Comparison of ENCODE assay signal across 9 cellular contexts in genomic region chr6:42891199-42891722, GRCh38. TPM values are rescaled to one million over a fixed set of nuclear protein-coding genes. Genes with fewer than 3 reads are reported as not detected.
A peak's percentile ranks its signal among the peaks of the same experiment; 100 is the strongest.
DNase-seq lines count a peak whose midpoint lies in the region; FAIRE-seq and TF ChIP-seq lines count a peak whose summit lies in the region.
"Had no signal": no experiment of that assay in that cellular context is flagged by ENCODE, and none has a peak within 500 bp of the region (broad histone marks: within the 10 kb centered on the region; RNA-seq: fewer than 3 reads in every experiment).

No MANE protein-coding gene starts in this region.

- DNase-seq in SK-N-MC (ENCODE audit: low read depth, low spot score), result no peak
- DNase-seq in fibroblast of mammary gland (ENCODE audit: low read depth), result no peak
- DNase-seq in progenitor cell of endocrine pancreas (ENCODE audit: low spot score, unreplicated experiment), result no peak
- no peak for DNase-seq in kidney tubule cell (ENCODE audit: low spot score)
- DNase-seq in D721Med (ENCODE audit: insufficient read length, low spot score), result no peak
- no peak for DNase-seq in NCI-H2171 treated with DMSO at 0.1 percent for 48 hours (lab: John Stamatoyannopoulos, UW)
- no peak for DNase-seq in NCI-H510A treated with DMSO at 0.1 percent for 48 hours (lab: John Stamatoyannopoulos, UW)

- H3K36me3 ChIP-seq in DOHH2 (ENCODE audit: control insufficient read depth, low read length) (peaks cover 14% of the 10 kb centered on the region), SK-N-MC (ENCODE audit: insufficient read depth, low read length) (peaks cover under 1% of the 10 kb centered on the region; the same call in 1 of the 2 replicates)

- no peaks in the 10 kb centered on the region for H3K9me3 ChIP-seq in DOHH2 (ENCODE audit: control insufficient read depth, insufficient read depth, low read length)
- H3K9me3 ChIP-seq in SK-N-MC (ENCODE audit: low read depth, low read length), result no peaks in the 10 kb centered on the region

- 0 out of 2 replicates have a peak, but pooled peaks cover 3% of the 10 kb centered on the region for H3K79me2 ChIP-seq in DOHH2 (ENCODE audit: control insufficient read depth, low read length)

- peaks cover 17% of the 10 kb centered on the region for H3K4me1 Mint-ChIP-seq in progenitor cell of endocrine pancreas (ENCODE audit: low read depth)

- H3K27ac ChIP-seq in DOHH2 (ENCODE audit: low read depth, low read length) (peak overlapping the region; percentile 79), SK-N-MC (no peak overlapping the region)

- peak overlapping the region; percentile 83 for H3K4me2 ChIP-seq in DOHH2 (ENCODE audit: low read length)

- peaks cover 1% of the 10 kb centered on the region for H3K36me3 Mint-ChIP-seq in progenitor cell of endocrine pancreas (ENCODE audit: insufficient read depth)

- H4K20me1 ChIP-seq in DOHH2 (ENCODE audit: control insufficient read depth, insufficient read depth, low read depth, low read length), result no peaks in the 10 kb centered on the region

- peaks cover 21% of the 10 kb centered on the region for H3F3A ChIP-seq in DOHH2 (ENCODE audit: control insufficient read depth, insufficient read depth)

- TF ChIP-seq CTCF in DOHH2 (IDR thresholded peaks at IDR 0.05; ENCODE audit: low read depth, low read length, poor library complexity, severe bottlenecking) (no peak), fibroblast of mammary gland (conservative IDR thresholded peaks at IDR 0.05; ENCODE audit: control insufficient read depth, insufficient read depth, low read depth, low read length) (no peak), progenitor cell of endocrine pancreas (IDR thresholded peaks at IDR 0.05; ENCODE audit: unreplicated experiment) (no peak), D721Med (IDR thresholded peaks at IDR 0.05; ENCODE audit: insufficient read depth, missing control alignments) (no peak)

- H3K4me1 ChIP-seq in DOHH2 (ENCODE audit: control insufficient read depth, low read length), result peaks cover 53% of the 10 kb centered on the region

- peak overlapping the region; percentile 95 for H3K27ac Mint-ChIP-seq in progenitor cell of endocrine pancreas

- peak overlapping the region; percentile 94 for H3K4me3 Mint-ChIP-seq in progenitor cell of endocrine pancreas (ENCODE audit: low read depth)

- H3K9ac ChIP-seq in SK-N-MC (ENCODE audit: insufficient read length), result no peak overlapping the region

- H3K4me3 ChIP-seq in DOHH2 (ENCODE audit: low read length) (peak overlapping the region; percentile 91), SK-N-MC (peak overlapping the region; percentile 90; the same call in 1 of the 2 replicates), fibroblast of mammary gland (ENCODE audit: control insufficient read depth, low read depth, low read length) (peak overlapping the region; percentile 84)

- no peaks in the 10 kb centered on the region for H3K27me3 Mint-ChIP-seq in progenitor cell of endocrine pancreas

- FAIRE-seq in D721Med (lab: Jason Lieb, UNC), result no peak

- H3K9me3 Mint-ChIP-seq in progenitor cell of endocrine pancreas (ENCODE audit: low read depth), result no peaks in the 10 kb centered on the region

- H3K27me3 ChIP-seq in DOHH2 (ENCODE audit: control insufficient read depth, low read length), result no peaks in the 10 kb centered on the region

- no peaks in the 10 kb centered on the region for H3K9me2 ChIP-seq in DOHH2 (replicated peaks; ENCODE audit: control insufficient read depth, low read length)

RNA-seq across cellular contexts. Expression of gene RPL7L1, which starts 11.8 kb away (rescaled TPM):
- total RNA-seq in progenitor cell of endocrine pancreas, result 82.8 and 88.9 TPM in 2 replicates

RNA-seq across cellular contexts. Expression of gene PTCRA, which starts 24.6 kb away (rescaled TPM):
- not detected in 2 replicates for total RNA-seq in progenitor cell of endocrine pancreas
- total RNA-seq: T-helper 2 cell treated with Interferon-gamma antibody and Interleukin-4, amounts not matched to agents 100 ng/mL and 5 ng/mL, for 36 hours had no signal

RNA-seq across cellular contexts. Expression of gene CNPY3, which starts 38.0 kb away (rescaled TPM):
- 61.5 and 64.1 TPM in 2 replicates for total RNA-seq in progenitor cell of endocrine pancreas
